ENCODE assay signal across 9 cellular contexts in the genomic region with DNA sequence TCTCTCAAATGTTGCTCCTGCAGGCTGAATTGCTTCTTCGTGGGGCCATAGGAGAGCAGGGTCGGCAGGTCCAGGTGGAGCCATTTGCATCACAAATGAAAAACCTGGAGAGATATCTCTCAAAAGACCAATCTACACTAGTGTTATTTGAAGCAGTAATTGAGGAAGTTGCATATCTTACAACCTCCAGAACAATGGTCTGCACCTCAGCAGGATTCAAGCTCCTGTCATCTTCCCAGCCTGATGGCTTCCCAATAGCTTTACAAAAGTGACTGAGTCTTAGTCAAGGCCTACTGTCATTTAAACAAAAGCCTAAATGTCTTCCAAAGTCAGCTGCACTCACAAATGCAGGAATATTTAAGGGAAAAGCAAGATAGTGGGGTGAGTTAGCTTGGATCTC.
"Had no signal": no experiment of that assay in that cellular context is flagged by ENCODE, and none has a peak within 500 bp of the region (broad histone marks: within the 10 kb centered on the region; RNA-seq: fewer than 3 reads in every experiment).

No MANE protein-coding gene starts in this region.

- H3K27ac ChIP-seq: GM23248, KMS-11 had no signal

- H3K4me1 Mint-ChIP-seq: IgD-negative memory B cell had no signal

- H3K9me3 ChIP-seq: HAP-1 had no signal

- H3K4me2 ChIP-seq: KMS-11 had no signal

- H3K36me3 Mint-ChIP-seq: IgD-negative memory B cell had no signal

- H3K4me1 ChIP-seq: HAP-1 had no signal

- H3K9me3 Mint-ChIP-seq: IgD-negative memory B cell had no signal

- ATAC-seq: HCT116, HepG2 had no signal

- H3K4me3 Mint-ChIP-seq: HFFc6, IgD-negative memory B cell had no signal

- DNase-seq: GM23248, H7, HFFc6, KBM-7 had no signal

- H3K4me3 ChIP-seq: GM23248, HAP-1 had no signal

- H3K27me3 Mint-ChIP-seq: IgD-negative memory B cell had no signal

- H3K36me3 ChIP-seq: HAP-1 had no signal

- H3K27ac Mint-ChIP-seq: HFFc6, IgD-negative memory B cell had no signal

- H2AFZ ChIP-seq: GM23248 had no signal
